Comparison of ENCODE assay signal across 1 cellular context in the genomic region with DNA sequence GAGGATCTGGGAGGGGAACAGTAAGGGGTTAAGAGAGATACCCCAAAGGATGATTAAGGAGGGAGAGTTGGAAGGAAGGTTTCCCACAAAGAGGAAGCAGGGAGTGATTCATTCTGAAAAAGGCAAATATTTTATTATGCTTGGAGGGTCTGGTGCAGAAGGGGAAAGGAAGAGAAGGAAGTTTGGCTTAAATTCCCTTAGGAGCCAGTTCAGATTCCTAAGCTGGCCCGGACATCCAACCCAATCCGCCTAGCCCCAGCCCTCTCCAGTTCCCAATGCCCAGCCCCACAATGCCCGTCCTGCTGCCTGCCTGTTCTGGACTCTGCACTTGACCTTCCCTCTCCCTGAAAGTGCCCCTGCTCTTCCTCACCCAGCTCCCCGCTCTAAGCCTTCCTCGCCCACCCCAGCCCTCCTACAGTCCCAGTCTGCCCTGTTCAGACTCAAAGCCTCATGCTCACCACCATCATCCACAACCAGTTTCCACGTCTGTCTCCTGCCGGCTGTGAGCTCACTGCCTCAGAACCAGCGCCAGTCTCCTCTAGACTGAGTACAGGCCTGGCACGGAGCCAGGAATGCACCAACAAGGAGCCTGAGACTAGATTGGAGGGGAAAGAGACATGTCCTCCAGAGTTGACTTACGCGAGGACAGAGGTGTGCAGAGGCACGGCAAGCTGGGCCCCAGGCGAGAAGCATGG.
TF ChIP-seq lines count a peak whose summit lies in the region.

No MANE protein-coding gene starts in this region.

TF ChIP-seq in GM23338, 12 proteins besides CTCF, POLR2A, EP300 and RAD21 (continued from another document):
- TF ChIP-seq, protein P1, sequence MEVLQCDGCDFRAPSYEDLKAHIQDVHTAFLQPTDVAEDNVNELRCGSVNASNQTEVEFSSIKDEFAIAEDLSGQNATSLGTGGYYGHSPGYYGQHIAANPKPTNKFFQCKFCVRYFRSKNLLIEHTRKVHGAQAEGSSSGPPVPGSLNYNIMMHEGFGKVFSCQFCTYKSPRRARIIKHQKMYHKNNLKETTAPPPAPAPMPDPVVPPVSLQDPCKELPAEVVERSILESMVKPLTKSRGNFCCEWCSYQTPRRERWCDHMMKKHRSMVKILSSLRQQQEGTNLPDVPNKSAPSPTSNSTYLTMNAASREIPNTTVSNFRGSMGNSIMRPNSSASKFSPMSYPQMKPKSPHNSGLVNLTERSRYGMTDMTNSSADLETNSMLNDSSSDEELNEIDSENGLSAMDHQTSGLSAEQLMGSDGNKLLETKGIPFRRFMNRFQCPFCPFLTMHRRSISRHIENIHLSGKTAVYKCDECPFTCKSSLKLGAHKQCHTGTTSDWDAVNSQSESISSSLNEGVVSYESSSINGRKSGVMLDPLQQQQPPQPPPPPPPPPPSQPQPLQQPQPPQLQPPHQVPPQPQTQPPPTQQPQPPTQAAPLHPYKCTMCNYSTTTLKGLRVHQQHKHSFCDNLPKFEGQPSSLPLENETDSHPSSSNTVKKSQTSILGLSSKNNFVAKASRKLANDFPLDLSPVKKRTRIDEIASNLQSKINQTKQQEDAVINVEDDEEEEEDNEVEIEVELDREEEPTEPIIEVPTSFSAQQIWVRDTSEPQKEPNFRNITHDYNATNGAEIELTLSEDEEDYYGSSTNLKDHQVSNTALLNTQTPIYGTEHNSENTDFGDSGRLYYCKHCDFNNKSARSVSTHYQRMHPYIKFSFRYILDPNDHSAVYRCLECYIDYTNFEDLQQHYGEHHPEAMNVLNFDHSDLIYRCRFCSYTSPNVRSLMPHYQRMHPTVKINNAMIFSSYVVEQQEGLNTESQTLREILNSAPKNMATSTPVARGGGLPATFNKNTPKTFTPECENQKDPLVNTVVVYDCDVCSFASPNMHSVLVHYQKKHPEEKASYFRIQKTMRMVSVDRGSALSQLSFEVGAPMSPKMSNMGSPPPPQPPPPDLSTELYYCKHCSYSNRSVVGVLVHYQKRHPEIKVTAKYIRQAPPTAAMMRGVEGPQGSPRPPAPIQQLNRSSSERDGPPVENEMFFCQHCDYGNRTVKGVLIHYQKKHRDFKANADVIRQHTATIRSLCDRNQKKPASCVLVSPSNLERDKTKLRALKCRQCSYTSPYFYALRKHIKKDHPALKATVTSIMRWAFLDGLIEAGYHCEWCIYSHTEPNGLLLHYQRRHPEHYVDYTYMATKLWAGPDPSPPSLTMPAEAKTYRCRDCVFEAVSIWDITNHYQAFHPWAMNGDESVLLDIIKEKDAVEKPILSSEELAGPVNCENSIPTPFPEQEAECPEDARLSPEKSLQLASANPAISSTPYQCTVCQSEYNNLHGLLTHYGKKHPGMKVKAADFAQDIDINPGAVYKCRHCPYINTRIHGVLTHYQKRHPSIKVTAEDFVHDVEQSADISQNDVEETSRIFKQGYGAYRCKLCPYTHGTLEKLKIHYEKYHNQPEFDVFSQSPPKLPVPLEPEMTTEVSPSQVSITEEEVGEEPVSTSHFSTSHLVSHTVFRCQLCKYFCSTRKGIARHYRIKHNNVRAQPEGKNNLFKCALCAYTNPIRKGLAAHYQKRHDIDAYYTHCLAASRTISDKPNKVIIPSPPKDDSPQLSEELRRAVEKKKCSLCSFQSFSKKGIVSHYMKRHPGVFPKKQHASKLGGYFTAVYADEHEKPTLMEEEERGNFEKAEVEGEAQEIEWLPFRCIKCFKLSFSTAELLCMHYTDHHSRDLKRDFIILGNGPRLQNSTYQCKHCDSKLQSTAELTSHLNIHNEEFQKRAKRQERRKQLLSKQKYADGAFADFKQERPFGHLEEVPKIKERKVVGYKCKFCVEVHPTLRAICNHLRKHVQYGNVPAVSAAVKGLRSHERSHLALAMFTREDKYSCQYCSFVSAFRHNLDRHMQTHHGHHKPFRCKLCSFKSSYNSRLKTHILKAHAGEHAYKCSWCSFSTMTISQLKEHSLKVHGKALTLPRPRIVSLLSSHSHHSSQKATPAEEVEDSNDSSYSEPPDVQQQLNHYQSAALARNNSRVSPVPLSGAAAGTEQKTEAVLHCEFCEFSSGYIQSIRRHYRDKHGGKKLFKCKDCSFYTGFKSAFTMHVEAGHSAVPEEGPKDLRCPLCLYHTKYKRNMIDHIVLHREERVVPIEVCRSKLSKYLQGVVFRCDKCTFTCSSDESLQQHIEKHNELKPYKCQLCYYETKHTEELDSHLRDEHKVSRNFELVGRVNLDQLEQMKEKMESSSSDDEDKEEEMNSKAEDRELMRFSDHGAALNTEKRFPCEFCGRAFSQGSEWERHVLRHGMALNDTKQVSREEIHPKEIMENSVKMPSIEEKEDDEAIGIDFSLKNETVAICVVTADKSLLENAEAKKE (CRISPR knock-in tag; IDR thresholded peaks at IDR 0.05): no peak
- TF ChIP-seq ETS1 (IDR thresholded peaks at IDR 0.05): no peak
- TF ChIP-seq STAT1 (IDR thresholded peaks at IDR 0.05; ENCODE audit: unreplicated experiment): no peak
- TF ChIP-seq CREB1 (CRISPR knock-in tag; IDR thresholded peaks at IDR 0.05; ENCODE audit: low read depth): no peak
